20 cellular contexts compared by ENCODE assay signal in the genomic region with DNA sequence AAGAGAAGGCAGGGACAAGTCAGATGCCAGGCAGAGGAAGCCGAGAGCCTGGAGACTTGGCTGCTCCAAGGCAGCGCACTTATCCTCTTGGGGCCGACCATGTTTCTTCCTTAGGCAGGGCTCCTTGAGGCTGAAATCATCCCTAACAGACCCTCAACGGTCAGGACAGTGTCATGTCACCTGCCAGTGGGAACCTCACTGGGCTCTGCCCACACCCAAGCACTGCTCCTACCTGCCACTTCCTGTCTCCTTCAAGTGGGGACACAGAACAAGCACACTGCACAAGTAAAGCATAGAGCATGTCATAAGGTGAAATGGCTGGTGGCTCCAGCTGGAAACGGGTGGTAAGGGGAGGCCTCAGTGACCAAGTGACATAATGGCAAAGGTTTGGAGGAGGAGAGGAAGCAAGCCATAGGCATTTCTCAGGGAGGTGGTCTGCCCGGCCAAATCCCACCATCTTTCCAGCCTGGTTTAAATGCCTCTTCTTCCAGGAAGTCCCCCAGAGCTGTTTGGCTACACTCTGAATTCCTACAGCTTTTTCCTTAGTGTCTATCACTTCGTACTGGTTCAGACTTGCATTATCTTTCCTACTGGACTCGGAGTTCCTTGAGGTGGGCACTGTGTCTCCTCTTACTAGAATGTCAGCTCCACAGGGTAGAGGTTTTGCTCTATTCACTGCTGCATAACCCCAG. TPM values are rescaled to one million over a fixed set of nuclear protein-coding genes. Genes with fewer than 3 reads are reported as not detected.
DNase-seq lines count a peak whose midpoint lies in the region; ATAC-seq, FAIRE-seq and TF ChIP-seq lines count a peak whose summit lies in the region.
"Had no signal": no experiment of that assay in that cellular context is flagged by ENCODE, and none has a peak within 500 bp of the region (broad histone marks: within the 10 kb centered on the region; RNA-seq: fewer than 3 reads in every experiment).

No MANE protein-coding gene starts in this region.

- no peaks in the 10 kb centered on the region for H3K79me2 ChIP-seq in GM12878 (ENCODE audit: control insufficient read depth, insufficient read depth, low read length)

- RAD21 ChIA-PET in GM12878 (lab: Charles Lee; ENCODE audit: unreplicated experiment) = interaction anchor here (1.7 to 1.9 kb wide), 3 partner anchors 18 to 42 kb away, joined by 4 to 17 read pairs (median 6); no protein-coding TSS in a partner anchor

- DNase-seq in DMS53 treated with DMSO at 0.1 percent for 48 hours (lab: John Stamatoyannopoulos, UW; ENCODE audit: unreplicated experiment) (peak; percentile 54), GM12878 (ENCODE audit: low read depth, low spot score) (no peak), lower lobe of right lung (no peak), tibial nerve (ENCODE audit: low spot score in 2 of 2) (no peak), EL (no peak), NCI-H774 (lab: John Stamatoyannopoulos, UW) (no peak)
- no peak for DNase-seq in activated CD4-positive, alpha-beta memory T cell treated with anti-CD3 and anti-CD28 coated beads for 36 hours
- DNase-seq: activated CD4-positive, alpha-beta T cell treated with anti-CD3 and anti-CD28 coated beads, Interleukin-2, amount 10 ng/mL, durations not matched to agents 24 days and 14 days; body of pancreas; cortex of kidney; NCI-H1694 treated with DMSO at 0.1 percent for 48 hours; NCI-H82; stimulated activated CD4-positive, alpha-beta T cell treated with anti-CD3 and anti-CD28 coated beads, Interleukin-2, amount 100 ng/mL, for 48 hours; stimulated activated naive CD4-positive, alpha-beta T cell treated with Interleukin-2 at 50 U/mL for 16 hours had no signal

- WGBS in GM12878 (ENCODE audit: insufficient coverage, insufficient replicate concordance, low lambda C conversion rate, missing lambda C conversion rate) = 53% methylated on average over 8 of the region's 8 CpGs
- 74 to 79% methylated on average over 8 of the region's 8 CpGs for WGBS in tibial nerve, 2 donors

- SMC1A ChIA-PET in GM12878 (lab: Charles Lee; ENCODE audit: uncharacterized antibody, unreplicated experiment) = interaction anchor here (0.9 to 4.2 kb wide), 4 partner anchors 8 to 17 kb away, joined by 4 to 30 read pairs (median 4); no protein-coding TSS in a partner anchor

- TF ChIP-seq CTCF in GM12878 (IDR thresholded peaks at IDR 0.05 in 2 of 3, conservative IDR thresholded peaks at IDR 0.05 in 1 of 3; ENCODE audit: control insufficient read depth in 2 of 3, extremely low read depth in 1 of 3, insufficient read depth in 1 of 3, low read depth in 3 of 3, low read length in 3 of 3) = no peak
- TF ChIP-seq CTCF in lower lobe of right lung (IDR thresholded peaks at IDR 0.05) = no peak
- no peak for TF ChIP-seq CTCF in tibial nerve (IDR thresholded peaks at IDR 0.05)

- ATAC-seq in GM12878 (no peak), lower lobe of right lung (no peak)
- ATAC-seq: body of pancreas had no signal

- intact Hi-C loops in GM12878 (cut with micrococcal nuclease; ENCODE audit: unreplicated experiment) (no loop called here), lower lobe of right lung (cut with DNase I) (no loop called here)
- intact Hi-C loops in activated CD4-positive, alpha-beta memory T cell treated with anti-CD3 and anti-CD28 coated beads for 36 hours (cut with micrococcal nuclease) = no loop called here

- no peak overlapping the region for H3K9ac ChIP-seq in GM12878 (ENCODE audit: control insufficient read depth, insufficient read depth, low read length)

- no TSS peak for BruUV-seq in GM12878 (replicated peaks; lab: Mats Ljungman, UMichigan)

- in situ Hi-C loops in GM12878 (cut with MboI) = no loop called here

- no peaks in the 10 kb centered on the region for H3K36me3 Mint-ChIP-seq in activated CD4-positive, alpha-beta memory T cell treated with anti-CD3 and anti-CD28 coated beads for 36 hours
- H3K36me3 Mint-ChIP-seq: activated naive CD8-positive, alpha-beta T cell had no signal

- CTCF ChIA-PET in GM12878 (lab: Yijun Ruan, JAX) = interaction anchor here (0.6 to 8.2 kb wide), 10 partner anchors 10 to 177 kb away, joined by 3 to 82 read pairs (median 4); no protein-coding TSS in a partner anchor
- CTCF ChIA-PET in activated CD4-positive, alpha-beta memory T cell treated with anti-CD3 and anti-CD28 coated beads for 36 hours (lab: Charles Lee) = interaction anchor here (0.8 to 2.6 kb wide), 4 partner anchors 18 to 68 kb away, joined by 3 to 13 read pairs (median 5); no protein-coding TSS in a partner anchor

- H3K36me3 ChIP-seq in GM12878 (ENCODE audit: control insufficient read depth in 2 of 2, insufficient read depth in 2 of 2, low read length in 1 of 2) (no peaks in the 10 kb centered on the region), lower lobe of right lung (no peaks in the 10 kb centered on the region), tibial nerve (no peaks in the 10 kb centered on the region)

- TF ChIP-seq POLR2A in GM12878 (IDR thresholded peaks at IDR 0.05; ENCODE audit: low read depth, low read length) = no peak
- no peak for TF ChIP-seq POLR2A in tibial nerve (IDR thresholded peaks at IDR 0.05)

- H3K4me3 ChIP-seq in GM12878 (no peak overlapping the region), lower lobe of right lung (no peak overlapping the region), tibial nerve (no peak overlapping the region)
- H3K4me3 ChIP-seq: body of pancreas, lung, smooth muscle cell had no signal

- H4K20me1 ChIP-seq in GM12878 (ENCODE audit: control insufficient read depth, insufficient read depth) = no peaks in the 10 kb centered on the region

- H3K27ac ChIP-seq in GM12878 (ENCODE audit: control insufficient read depth, insufficient read depth) (no peak overlapping the region), lower lobe of right lung (peak overlapping the region; percentile 56), tibial nerve (peak overlapping the region; percentile 83 to 96 (median 94))
- H3K27ac ChIP-seq: body of pancreas had no signal

- no peak overlapping the region for H2AFZ ChIP-seq in GM12878 (ENCODE audit: control insufficient read depth, low read depth, low read length)

- H3K9me3 ChIP-seq in GM12878 (replicated peaks; ENCODE audit: control insufficient read depth, insufficient read depth, low read length) (peaks cover 16% of the 10 kb centered on the region; the same call in 2 of the 3 replicates), lower lobe of right lung (no peaks in the 10 kb centered on the region), tibial nerve (no peaks in the 10 kb centered on the region)
- H3K9me3 ChIP-seq: body of pancreas had no signal

- H3K27ac Mint-ChIP-seq in activated CD4-positive, alpha-beta memory T cell treated with anti-CD3 and anti-CD28 coated beads for 36 hours = no peak overlapping the region
- H3K27ac Mint-ChIP-seq: activated CD4-positive, alpha-beta T cell treated with anti-CD3 and anti-CD28 coated beads, Interleukin-2, amount 10 ng/mL, durations not matched to agents 24 days and 14 days; activated naive CD8-positive, alpha-beta T cell; T-helper 1 cell treated with Interleukin-12 subunit alpha and Interleukin-12 subunit beta and Interleukin-4 antibody, amounts not matched to agents 30 μg/mL and 1 μg/mL, for 36 hours had no signal

- POLR2A ChIA-PET in GM12878 (lab: Charles Lee) = interaction anchor here (0.6 to 1.2 kb wide), 5 partner anchors 8 to 108 kb away, joined by 3 to 5 read pairs (median 3); no protein-coding TSS in a partner anchor
- POLR2A ChIA-PET in activated CD4-positive, alpha-beta memory T cell treated with anti-CD3 and anti-CD28 coated beads for 36 hours (lab: Charles Lee) = no interaction called here

- H3K27me3 ChIP-seq in GM12878 (replicated peaks in 1 of 2; ENCODE audit: control insufficient read depth in 2 of 2, insufficient read depth in 2 of 2, low read length in 1 of 2) = peaks cover 0 to 17% of the 10 kb centered on the region in 2 experiments
- no peaks in the 10 kb centered on the region for H3K27me3 ChIP-seq in lower lobe of right lung (ENCODE audit: low read depth)
- H3K27me3 ChIP-seq in tibial nerve = no peaks in the 10 kb centered on the region
- H3K27me3 ChIP-seq: body of pancreas had no signal

- no peak for FAIRE-seq in GM12878 (lab: Jason Lieb, UNC)
- FAIRE-seq: GM18507 had no signal

- no peak overlapping the region for H3K4me3 Mint-ChIP-seq in activated CD4-positive, alpha-beta memory T cell treated with anti-CD3 and anti-CD28 coated beads for 36 hours
- H3K4me3 Mint-ChIP-seq: activated CD4-positive, alpha-beta T cell treated with anti-CD3 and anti-CD28 coated beads, Interleukin-2, amount 10 ng/mL, durations not matched to agents 24 days and 14 days; activated naive CD8-positive, alpha-beta T cell; T-helper 1 cell treated with Interleukin-12 subunit alpha and Interleukin-12 subunit beta and Interleukin-4 antibody, amounts not matched to agents 30 μg/mL and 1 μg/mL, for 36 hours had no signal

- peaks cover 42% of the 10 kb centered on the region for H3K27me3 Mint-ChIP-seq in activated CD4-positive, alpha-beta memory T cell treated with anti-CD3 and anti-CD28 coated beads for 36 hours

- TF ChIP-seq EP300 in GM12878 (IDR thresholded peaks at IDR 0.05; ENCODE audit: borderline replicate concordance in 1 of 2, control insufficient read depth in 1 of 2, low read depth in 2 of 2, low read length in 2 of 2) (no peak), tibial nerve (IDR thresholded peaks at IDR 0.05) (no peak)

- H3K4me1 ChIP-seq in GM12878 (ENCODE audit: control insufficient read depth, insufficient read depth, low read length) (peaks cover 16% of the 10 kb centered on the region), lower lobe of right lung (peaks cover 75% of the 10 kb centered on the region), tibial nerve (peaks cover 17 to 98% (median 75%) of the 10 kb centered on the region in 4 donors)

- no peaks in the 10 kb centered on the region for H3K4me1 Mint-ChIP-seq in activated CD4-positive, alpha-beta memory T cell treated with anti-CD3 and anti-CD28 coated beads for 36 hours (ENCODE audit: low read depth)

- no peaks in the 10 kb centered on the region for H3K9me3 Mint-ChIP-seq in activated CD4-positive, alpha-beta memory T cell treated with anti-CD3 and anti-CD28 coated beads for 36 hours
- H3K9me3 Mint-ChIP-seq: activated CD4-positive, alpha-beta T cell treated with anti-CD3 and anti-CD28 coated beads, Interleukin-2, amount 10 ng/mL, durations not matched to agents 24 days and 14 days; T-helper 1 cell treated with Interleukin-12 subunit alpha and Interleukin-12 subunit beta and Interleukin-4 antibody, amounts not matched to agents 30 μg/mL and 1 μg/mL, for 36 hours had no signal

- no peak for TF ChIP-seq RAD21 in GM12878 (IDR thresholded peaks at IDR 0.05; ENCODE audit: insufficient read depth, low read depth, low read length)

- no peak overlapping the region for H3K4me2 ChIP-seq in GM12878 (ENCODE audit: control insufficient read depth, insufficient read depth)

RNA-seq across cellular contexts. Expression of gene ATOH8, which starts 7.3 kb away (rescaled TPM):
- 0.56 and 1.6 TPM in 2 replicates for total RNA-seq in GM12878 (2013; cell fraction: nucleolus; rRNA removed)
- total RNA-seq in GM12878 (2014; rRNA removed) (not detected in 2 replicates), GM12878 (2014; rRNA removed; fragmentation: Illumina TruSeq; extraction: Trizol) (0.09 TPM in 1 of 2 replicates, not detected in the other), GM12878 (2021) (0.21 TPM in 1 of 2 replicates, not detected in the other), lower lobe of right lung (44.9 TPM), tibial nerve (100 to 1,000 TPM in 3 of 4 donors, 10 to 100 TPM in 1; 98.0 to 170 (median 119) TPM)
- not detected for polyA plus RNA-seq in GM12878 (2011; ENCODE audit: low read depth)
- polyA plus RNA-seq in GM12878 (2011; rRNA removed) (0.39 and 0.60 TPM in 2 replicates), GM12878 (2014; fragmentation: Illumina TruSeq; extraction: Trizol) (not detected in 2 replicates), GM12878 (2014; fragmentation: Nextera tagmentation; extraction: Ambion mirVana) (under 1 TPM in 1 of 2 experiments, not detected in 1; 0.03 TPM), GM12878 (2014; rRNA removed) (not detected in 2 replicates), GM12878 (2016; fragmentation: Nextera tagmentation; extraction: Ambion mirVana) (not detected)
- 0.72 and 1.0 TPM in 2 replicates for polyA plus RNA-seq in GM12878 (2011; cell fraction: cytosol; rRNA removed)
- polyA plus RNA-seq in GM12878 (2011; cell fraction: nucleus; rRNA removed) = 1.6 and 1.7 TPM in 2 replicates
- 0.07 TPM in 1 of 2 replicates, not detected in the other for polyA plus RNA-seq in GM12878 (2012)
- 1.0 and 1.4 TPM in 2 replicates for polyA minus RNA-seq in GM12878 (2011; rRNA and poly(A)+ RNA removed)
- 0.31 and 1.2 TPM in 2 replicates for polyA minus RNA-seq in GM12878 (2011; cell fraction: cytosol; rRNA and poly(A)+ RNA removed)
- polyA minus RNA-seq in GM12878 (2011; cell fraction: nucleus; rRNA and poly(A)+ RNA removed) = 0.48 and 0.86 TPM in 2 replicates
- total RNA-seq in activated CD4-positive, alpha-beta memory T cell treated with anti-CD3 and anti-CD28 coated beads for 36 hours = not detected

RNA-seq across cellular contexts. Expression of gene GNLY, which starts 52.3 kb away (rescaled TPM):
- total RNA-seq in GM12878 (2013; cell fraction: nucleolus; rRNA removed) = not detected in 2 replicates
- total RNA-seq in GM12878 (2014; rRNA removed) (not detected in 2 replicates), GM12878 (2014; rRNA removed; fragmentation: Illumina TruSeq; extraction: Trizol) (0.18 TPM in 1 of 2 replicates, not detected in the other), GM12878 (2021) (not detected in 2 replicates), lower lobe of right lung (21.5 TPM), tibial nerve (1 to 10 TPM in 1 of 4 donors, under 1 TPM in 2, not detected in 1; 0.63 to 4.2 (median 0.98) TPM)
- not detected for polyA plus RNA-seq in GM12878 (2011; ENCODE audit: low read depth)
- polyA plus RNA-seq in GM12878 (2011; rRNA removed) (0.40 and 0.42 TPM in 2 replicates), GM12878 (2014; fragmentation: Illumina TruSeq; extraction: Trizol) (not detected in 2 replicates), GM12878 (2014; fragmentation: Nextera tagmentation; extraction: Ambion mirVana) (not detected), GM12878 (2014; rRNA removed) (not detected in 2 replicates), GM12878 (2016; fragmentation: Nextera tagmentation; extraction: Ambion mirVana) (not detected)
- polyA plus RNA-seq in GM12878 (2011; cell fraction: cytosol; rRNA removed) = 0.50 and 0.79 TPM in 2 replicates
- polyA plus RNA-seq in GM12878 (2011; cell fraction: nucleus; rRNA removed) = 0.67 and 0.99 TPM in 2 replicates
- polyA plus RNA-seq in GM12878 (2012) = 0.23 and 0.27 TPM in 2 replicates
- polyA minus RNA-seq in GM12878 (2011; rRNA and poly(A)+ RNA removed) = 1.2 TPM in 1 of 2 replicates, not detected in the other
- not detected in 2 replicates for polyA minus RNA-seq in GM12878 (2011; cell fraction: cytosol; rRNA and poly(A)+ RNA removed)
- polyA minus RNA-seq in GM12878 (2011; cell fraction: nucleus; rRNA and poly(A)+ RNA removed) = 0.29 and 0.48 TPM in 2 replicates
- 10 to 100 TPM; 21.5 to 22.8 TPM for total RNA-seq in activated CD4-positive, alpha-beta memory T cell treated with anti-CD3 and anti-CD28 coated beads for 36 hours
- total RNA-seq: pulmonary artery endothelial cell, smooth muscle cell had no signal
- polyA plus RNA-seq: smooth muscle cell had no signal

Comparison
In these comparisons a context has a peak if more than half of its experiments do, and no peak if none do; other contexts are left out.
1. RNA of gene ATOH8, which starts 7.3 kb away (total RNA-seq): 98.0 to 170 TPM in tibial nerve and 44.9 TPM in lower lobe of right lung (single experiment); 0.09 to 1.6 TPM in GM12878 and not detected in activated CD4-positive, alpha-beta memory T cell treated with anti-CD3 and anti-CD28 coated beads for 36 hours; every median in the first group is over 10 times any median in the second.